ENCODE assay signal across 13 cellular contexts in genomic region chr12:998020-998874, GRCh38. TPM values are rescaled to one million over a fixed set of nuclear protein-coding genes. Genes with fewer than 3 reads are reported as not detected.
DNase-seq lines count a peak whose midpoint lies in the region; ATAC-seq and TF ChIP-seq lines count a peak whose summit lies in the region.
"Had no signal": no experiment of that assay in that cellular context is flagged by ENCODE, and none has a peak within 500 bp of the region (broad histone marks: within the 10 kb centered on the region; RNA-seq: fewer than 3 reads in every experiment).

No MANE protein-coding gene starts in this region.

- 78% methylated on average over 5 of the region's 6 CpGs for WGBS in right lobe of liver (ENCODE audit: insufficient coverage, low coverage, low lambda C conversion rate, missing lambda C conversion rate)
- 79 to 80% methylated on average over 6 of the region's 6 CpGs for WGBS in esophagus squamous epithelium, 2 donors

- peak overlapping the region; percentile 67 for H3K27ac ChIP-seq in OCI-LY7 (ENCODE audit: low read depth, low read length, poor library complexity, severe bottlenecking)
- H3K27ac ChIP-seq in right lobe of liver = no peak overlapping the region
- no peak overlapping the region for H3K27ac ChIP-seq in esophagus squamous epithelium
- H3K27ac ChIP-seq: HL-60 had no signal

- TF ChIP-seq POLR2A in right lobe of liver (IDR thresholded peaks at IDR 0.05) (no peak), esophagus squamous epithelium (IDR thresholded peaks at IDR 0.05) (no peak)

- H3K27me3 ChIP-seq in right lobe of liver (no peaks in the 10 kb centered on the region), esophagus squamous epithelium (no peaks in the 10 kb centered on the region)

- no peaks in the 10 kb centered on the region for H3K9me3 ChIP-seq in OCI-LY7 (ENCODE audit: low read length)
- H3K9me3 ChIP-seq in right lobe of liver = no peaks in the 10 kb centered on the region
- H3K9me3 ChIP-seq in esophagus squamous epithelium = no peaks in the 10 kb centered on the region

- intact Hi-C loops in OCI-LY7 (cut with micrococcal nuclease; ENCODE audit: unreplicated experiment) (loop anchor here (10.0 kb wide), 1 partner anchor 597 kb away; the partner anchor contains the start of gene FBXL14), right lobe of liver (cut with DNase I) (no loop called here), esophagus squamous epithelium (cut with DNase I) (no loop called here)

- CTCF ChIA-PET in OCI-LY7 (lab: Charles Lee; ENCODE audit: unreplicated experiment) = no interaction called here

- ATAC-seq in GM18519 (IDR thresholded peaks at IDR 0.05; ENCODE audit: low FRiP score, unreplicated experiment) (peak; percentile 49), HG02571 (IDR thresholded peaks at IDR 0.05; ENCODE audit: unreplicated experiment) (peak; percentile 68), right lobe of liver (peak; percentile 87 to 96 (median 89))

- no peak for TF ChIP-seq CTCF in OCI-LY7 (conservative IDR thresholded peaks at IDR 0.05; ENCODE audit: low read length)
- TF ChIP-seq CTCF in right lobe of liver (IDR thresholded peaks at IDR 0.05) = no peak
- TF ChIP-seq CTCF in esophagus squamous epithelium (IDR thresholded peaks at IDR 0.05) = no peak

- H4K20me1 ChIP-seq in OCI-LY7 (ENCODE audit: insufficient read depth, low read length) = peaks cover 4% of the 10 kb centered on the region; the same call in 1 of the 2 replicates

- peak; percentile 48 for DNase-seq in OCI-LY7 (ENCODE audit: low spot score)
- no peak for DNase-seq in right lobe of liver
- DNase-seq in epidermal melanocyte (ENCODE audit: insufficient read length, low spot score) = no peak
- no peak for DNase-seq in esophagus squamous epithelium (lab: John Stamatoyannopoulos, UW)
- no peak for DNase-seq in T1000 (lab: John Stamatoyannopoulos, UW)
- no peak for DNase-seq in NCI-H2171 treated with DMSO at 0.1 percent for 48 hours (lab: John Stamatoyannopoulos, UW)
- DNase-seq: cerebellar nuclear complex, hippocampal formation, NCI-H446, SW 1271 had no signal

- no peaks in the 10 kb centered on the region for H3K9me2 ChIP-seq in OCI-LY7 (ENCODE audit: insufficient read depth, low read length)

- H3K36me3 ChIP-seq in OCI-LY7 (ENCODE audit: insufficient read depth, low read length) (peaks cover 16% of the 10 kb centered on the region), right lobe of liver (peaks cover 0 to 5% (median 0%) of the 10 kb centered on the region in 4 donors), esophagus squamous epithelium (peaks cover 0 to 12% (median 0%) of the 10 kb centered on the region in 3 donors)

- H3K4me3 ChIP-seq in OCI-LY7 (ENCODE audit: low read depth, low read length, poor library complexity, severe bottlenecking) = peak overlapping the region; percentile 44
- H3K4me3 ChIP-seq in right lobe of liver = no peak overlapping the region
- H3K4me3 ChIP-seq in esophagus squamous epithelium = no peak overlapping the region

- POLR2A ChIA-PET in OCI-LY7 (lab: Charles Lee) = interaction anchor here (0.7 to 1.9 kb wide), 9 partner anchors 8 to 894 kb away, joined by 3 to 9 read pairs (median 3); no protein-coding TSS in a partner anchor

- H3K79me2 ChIP-seq in OCI-LY7 (ENCODE audit: insufficient read depth, low read depth, low read length) = peaks cover 65% of the 10 kb centered on the region

- H3K4me1 ChIP-seq in OCI-LY7 (ENCODE audit: insufficient read depth, low read length, poor library complexity, severe bottlenecking) (peaks cover 36% of the 10 kb centered on the region), right lobe of liver (peaks cover 0 to 7% (median 2%) of the 10 kb centered on the region in 4 donors), esophagus squamous epithelium (peaks cover 0 to 35% (median 7%) of the 10 kb centered on the region in 3 donors)

- BruUV-seq in OCI-LY7 (replicated peaks; lab: Mats Ljungman, UMichigan) = no TSS peak

- H2AFZ ChIP-seq in OCI-LY7 (ENCODE audit: low read length) = no peak overlapping the region; the same call in 1 of the 2 replicates

- peak overlapping the region; percentile 78 for H3K4me2 ChIP-seq in OCI-LY7 (ENCODE audit: low read length)

RNA-seq across cellular contexts. Expression of gene ERC1, which starts 7.2 kb away (rescaled TPM):
- 26.9 and 37.0 TPM in 2 replicates for total RNA-seq in OCI-LY7 (2014; rRNA removed; shearing (Covaris generic))
- 77.8 and 86.9 TPM in 2 replicates for total RNA-seq in OCI-LY7 (2022)
- total RNA-seq in right lobe of liver = 10 to 100 TPM; 24.8 to 30.8 (median 28.6) TPM
- total RNA-seq in esophagus squamous epithelium = 10 to 100 TPM; 19.0 to 50.7 (median 37.5) TPM

RNA-seq across cellular contexts. Expression of gene RAD52, which starts 48.8 kb away (rescaled TPM):
- 30.8 and 31.8 TPM in 2 replicates for total RNA-seq in OCI-LY7 (2014; rRNA removed; shearing (Covaris generic))
- total RNA-seq in OCI-LY7 (2022) = 20.7 and 30.3 TPM in 2 replicates
- 10 to 100 TPM in 1 of 6 experiments, 1 to 10 TPM in 5; 5.6 to 10.5 (median 8.5) TPM for total RNA-seq in right lobe of liver
- 1 to 10 TPM; 6.2 to 8.0 (median 7.5) TPM for total RNA-seq in esophagus squamous epithelium
